In the genomic region with DNA sequence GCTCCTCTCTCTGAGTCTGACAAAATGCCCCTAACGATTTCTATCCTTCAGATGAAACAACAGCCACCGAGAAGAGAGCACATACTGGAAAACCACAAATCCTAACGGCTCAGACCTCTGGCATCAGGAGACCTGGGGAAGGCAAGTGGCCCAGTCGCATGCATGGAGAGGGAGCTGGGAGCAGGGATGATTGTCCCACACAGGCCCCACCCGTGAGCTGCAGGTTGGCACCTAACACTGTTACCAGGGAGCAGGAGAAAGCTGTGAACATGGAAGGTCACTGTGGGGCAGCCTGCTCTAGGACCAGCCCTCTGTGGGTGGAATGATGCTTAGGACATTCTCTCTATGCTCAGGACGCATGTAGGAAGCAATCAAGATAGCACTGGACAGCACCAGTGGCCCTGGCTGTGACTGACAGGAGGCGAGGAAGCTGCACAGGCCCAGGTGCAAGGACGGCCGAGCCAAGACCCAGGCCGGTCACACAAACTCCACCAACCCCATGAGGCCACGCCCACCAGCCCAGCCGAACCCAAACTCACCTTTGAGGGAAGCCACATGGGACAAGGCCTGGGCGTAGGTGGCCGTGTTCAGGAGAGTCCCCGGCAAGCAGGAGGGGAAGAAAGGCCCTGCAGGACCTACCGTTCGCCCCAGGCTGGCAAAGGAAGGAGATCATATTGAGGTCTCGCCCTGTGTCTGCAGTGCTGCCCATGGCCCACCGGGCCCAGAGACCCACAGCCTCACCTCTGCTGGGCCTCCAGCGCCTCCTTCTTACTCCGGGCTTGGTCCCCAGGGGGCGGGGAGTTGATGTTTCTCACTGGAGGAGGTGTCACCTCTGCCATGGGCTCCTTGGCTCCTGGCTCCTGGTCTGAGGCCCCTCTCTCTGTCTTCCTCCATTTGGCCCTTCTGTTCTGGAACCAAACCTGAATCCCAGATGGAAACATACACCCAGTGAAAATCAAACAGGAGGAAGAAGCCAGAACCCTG, we compare ENCODE assay signal across 19 cellular contexts. TPM values are rescaled to one million over a fixed set of nuclear protein-coding genes. Genes with fewer than 3 reads are reported as not detected.
DNase-seq lines count a peak whose midpoint lies in the region; ATAC-seq and TF ChIP-seq lines count a peak whose summit lies in the region.
"Had no signal": no experiment of that assay in that cellular context is flagged by ENCODE, and none has a peak within 500 bp of the region (broad histone marks: within the 10 kb centered on the region; RNA-seq: fewer than 3 reads in every experiment).

No MANE protein-coding gene starts in this region.

- no peak overlapping the region for H2BK15ac ChIP-seq in H9 (ENCODE audit: low read depth, low read length)

- H3K9me3 Mint-ChIP-seq in H9: no peaks in the 10 kb centered on the region
- no peaks in the 10 kb centered on the region for H3K9me3 Mint-ChIP-seq in endothelial cell (ENCODE audit: unreplicated experiment)
- H3K9me3 Mint-ChIP-seq: CD14-positive monocyte had no signal

- H3K27me3 Mint-ChIP-seq in H9 (ENCODE audit: low read depth): peaks cover 44% of the 10 kb centered on the region
- peaks cover 1% of the 10 kb centered on the region for H3K27me3 Mint-ChIP-seq in endothelial cell (ENCODE audit: unreplicated experiment)

- peaks cover 1 to 5% of the 10 kb centered on the region in 2 experiments; a peak in 1 of 4 replicates for H3K4me1 Mint-ChIP-seq in H9
- no peaks in the 10 kb centered on the region for H3K4me1 Mint-ChIP-seq in endothelial cell (ENCODE audit: unreplicated experiment)

- H3K27me3 ChIP-seq in H9 (ENCODE audit: insufficient read depth, low read length) (no peaks in the 10 kb centered on the region), PC-3 (ENCODE audit: low read length) (peaks cover 57% of the 10 kb centered on the region)

- no peak overlapping the region for H2BK12ac ChIP-seq in H9 (ENCODE audit: insufficient read length, low read depth, low read length)

- WGBS in H9 (ENCODE audit: extremely low coverage, insufficient read length, low lambda C conversion rate): no CpG with 5 or more reads among the region's 22 CpGs

- H3K79me2 ChIP-seq in H9 (ENCODE audit: insufficient read depth, low read length) (no peaks in the 10 kb centered on the region), PC-3 (ENCODE audit: low read length) (no peaks in the 10 kb centered on the region)

- H4K91ac ChIP-seq in H9 (ENCODE audit: insufficient read length, low read depth, low read length): no peak overlapping the region

- DNase-seq in H9 (peak; percentile 37), PC-3 (no peak), endothelial cell (ENCODE audit: low spot score) (no peak), retinal pigment epithelial cell (ENCODE audit: low read depth) (peak; percentile 33)
- no peak for DNase-seq in activated T-cell treated with anti-CD3 and anti-CD28 coated beads, Interleukin-2, amount 50 U/mL, for 48 hours
- no peak for DNase-seq in activated T-cell treated with anti-CD3 and anti-CD28 coated beads, Interleukin-2, amount 50 U/mL, for 1 hour
- DNase-seq: DMS79 treated with DMSO at 0.1 percent for 48 hours, NCI-H1048, NCI-H1436, NCI-H1930, NCI-H345, NCI-H524 treated with DMSO at 0.1 percent for 48 hours had no signal

- no peak overlapping the region for H3K23ac ChIP-seq in H9 (ENCODE audit: insufficient read length, low read depth, low read length)

- intact Hi-C loops in PC-3 (cut with micrococcal nuclease): no loop called here

- H2AK5ac ChIP-seq in H9 (ENCODE audit: insufficient read length, low read length): no peak overlapping the region

- H3K4me1 ChIP-seq in H9 (ENCODE audit: insufficient read depth, low read length): no peaks in the 10 kb centered on the region
- H3K4me1 ChIP-seq in PC-3 (ENCODE audit: insufficient read depth, low read length): peaks cover 15% of the 10 kb centered on the region

- no peak overlapping the region for H4K5ac ChIP-seq in H9 (ENCODE audit: insufficient read length, low read depth, low read length)

- no peaks in the 10 kb centered on the region for H3F3A ChIP-seq in PC-3 (ENCODE audit: low read length, unreplicated experiment)

- CTCF ChIA-PET in PC-3 (lab: Charles Lee): interaction anchor here (0.6 to 1.0 kb wide), 2 partner anchors 21 to 207 kb away, joined by 3 to 5 read pairs; no protein-coding TSS in a partner anchor

- H2BK20ac ChIP-seq in H9 (ENCODE audit: low read depth, low read length, poor library complexity, severe bottlenecking): no peak overlapping the region

- no peak overlapping the region for H3K9ac ChIP-seq in H9 (ENCODE audit: extremely low read depth, insufficient read length, low read length)
- H3K9ac ChIP-seq in PC-3 (ENCODE audit: low read length): no peak overlapping the region
- H3K9ac ChIP-seq: KMS-11 had no signal

- ATAC-seq in PC-3 (peak; percentile 21; the same call in 1 of the 2 replicates), GM18858 (IDR thresholded peaks at IDR 0.05; ENCODE audit: unreplicated experiment) (no peak), GM18868 (IDR thresholded peaks at IDR 0.05; ENCODE audit: unreplicated experiment) (no peak)
- ATAC-seq: HCT116, Right ventricle myocardium inferior had no signal

- H3K79me1 ChIP-seq in H9 (ENCODE audit: insufficient read depth, low read depth, low read length, poor library complexity, severe bottlenecking): no peaks in the 10 kb centered on the region

- no TSS peak for BruUV-seq in PC-3 (replicated peaks; lab: Mats Ljungman, UMichigan)

- H3K36me3 Mint-ChIP-seq in H9 (ENCODE audit: insufficient read depth in 1 of 3, low read depth in 3 of 3) (no peaks in the 10 kb centered on the region), endothelial cell (ENCODE audit: low read depth, unreplicated experiment) (no peaks in the 10 kb centered on the region)
- H3K36me3 Mint-ChIP-seq: CD14-positive monocyte had no signal

- no peak overlapping the region for H3K18ac ChIP-seq in H9 (ENCODE audit: insufficient read length, low read depth, low read length)

- no peak overlapping the region for H3K14ac ChIP-seq in H9 (ENCODE audit: insufficient read depth, low read length)

- no peak overlapping the region for H3T11ph ChIP-seq in H9 (ENCODE audit: low read length)

- no peaks in the 10 kb centered on the region for H3K9me3 ChIP-seq in H9 (ENCODE audit: control insufficient read depth, low read depth, low read length)
- no peaks in the 10 kb centered on the region for H3K9me3 ChIP-seq in PC-3 (ENCODE audit: low read length)

- TF ChIP-seq CTCF in H9 (conservative IDR thresholded peaks at IDR 0.05) (no peak), PC-3 (conservative IDR thresholded peaks at IDR 0.05; ENCODE audit: low read depth, low read length) (no peak), endothelial cell (IDR thresholded peaks at IDR 0.05; ENCODE audit: unreplicated experiment) (no peak), retinal pigment epithelial cell (conservative IDR thresholded peaks at IDR 0.05; ENCODE audit: low read depth, low read length) (no peak)

- H3K27ac ChIP-seq in H9 (ENCODE audit: insufficient read length, low read depth, low read length) (no peak overlapping the region), PC-3 (ENCODE audit: low read length) (peak overlapping the region; percentile 27)
- H3K27ac ChIP-seq: KMS-11, SK-N-MC had no signal

- no peak overlapping the region for H4K8ac ChIP-seq in H9 (replicated peaks; ENCODE audit: insufficient read length, low read depth, low read length)

- H3K23me2 ChIP-seq in H9 (ENCODE audit: insufficient read length, low read depth, low read length, poor library complexity, severe bottlenecking): no peaks in the 10 kb centered on the region

- H3K4me3 ChIP-seq in PC-3 (ENCODE audit: low read length) (no peak overlapping the region), retinal pigment epithelial cell (ENCODE audit: low read length) (no peak overlapping the region)
- H3K4me3 ChIP-seq: SK-N-MC had no signal

- no peak overlapping the region for H2BK120ac ChIP-seq in H9 (ENCODE audit: low read depth, low read length, poor library complexity, severe bottlenecking)

- no peak overlapping the region for H3K56ac ChIP-seq in H9 (ENCODE audit: insufficient read length, low read depth, low read length)

- H3K9me2 ChIP-seq in PC-3 (replicated peaks; ENCODE audit: low read length): no peaks in the 10 kb centered on the region

- H3K36me3 ChIP-seq in PC-3 (ENCODE audit: low read depth, low read length): no peaks in the 10 kb centered on the region

- H2AFZ ChIP-seq in H9 (ENCODE audit: low read length): no peak overlapping the region
- H2AFZ ChIP-seq in PC-3 (ENCODE audit: low read length): 0 out of 2 replicates have a peak overlapping the region, but pooled peaks have one; percentile 8

- no peak overlapping the region for H3K4me3 Mint-ChIP-seq in H9
- no peak overlapping the region for H3K4me3 Mint-ChIP-seq in endothelial cell (ENCODE audit: unreplicated experiment)
- H3K4me3 Mint-ChIP-seq: CD14-positive monocyte had no signal

- no peak overlapping the region for H3K27ac Mint-ChIP-seq in H9
- H3K27ac Mint-ChIP-seq in endothelial cell (ENCODE audit: unreplicated experiment): peak overlapping the region; percentile 24

- H3K4me2 ChIP-seq in H9 (ENCODE audit: insufficient read depth, insufficient read length, low read length) (no peak overlapping the region), PC-3 (ENCODE audit: low read length) (peak overlapping the region; percentile 59)
- H3K4me2 ChIP-seq: KMS-11 had no signal

- no peak overlapping the region for H3K4ac ChIP-seq in H9 (ENCODE audit: low read depth, low read length)

- H4K20me1 ChIP-seq in H9 (ENCODE audit: control insufficient read depth, insufficient read depth, insufficient read length) (no peaks in the 10 kb centered on the region), PC-3 (ENCODE audit: low read length) (no peaks in the 10 kb centered on the region)

- POLR2A ChIA-PET in PC-3 (lab: Charles Lee; ENCODE audit: unreplicated experiment): no interaction called here

- H2BK5ac ChIP-seq in H9 (ENCODE audit: insufficient read length, low read length): no peak overlapping the region

RNA-seq across cellular contexts. Expression of a gene that starts 9.7 kb away (rescaled TPM):
- total RNA-seq in H9 (2021): not detected in 2 replicates
- total RNA-seq in PC-3 (2014; rRNA removed): 0.12 and 0.33 TPM in 2 replicates
- total RNA-seq in endothelial cell (ENCODE audit: unreplicated experiment): not detected
- total RNA-seq: Right ventricle myocardium inferior had no signal

Comparison
In these comparisons a context has a peak if more than half of its experiments do, and no peak if none do; other contexts are left out.
1. DNase-seq: peak in H9 (single experiment) and retinal pigment epithelial cell (single experiment); none in PC-3 (single experiment), endothelial cell (single experiment), activated T-cell treated with anti-CD3 and anti-CD28 coated beads, Interleukin-2, amount 50 U/mL, for 48 hours (0 of 2) and activated T-cell treated with anti-CD3 and anti-CD28 coated beads, Interleukin-2, amount 50 U/mL, for 1 hour (single experiment).